ENCODE assay signal across 15 cellular contexts in genomic region chr10:11148638-11149037, GRCh38.
DNase-seq lines count a peak whose midpoint lies in the region; ATAC-seq, FAIRE-seq and TF ChIP-seq lines count a peak whose summit lies in the region.
"Had no signal": no experiment of that assay in that cellular context is flagged by ENCODE, and none has a peak within 500 bp of the region (broad histone marks: within the 10 kb centered on the region; RNA-seq: fewer than 3 reads in every experiment).

No MANE protein-coding gene starts in this region.

- H3K36me3 Mint-ChIP-seq in activated naive CD8-positive, alpha-beta T cell treated with anti-CD3 and anti-CD28 coated beads, Interleukin-2, amount 10 ng/mL, durations not matched to agents 7 days and 5 days, result no peaks in the 10 kb centered on the region

- H2BK5ac ChIP-seq in trophoblast cell (ENCODE audit: low read depth, low read length, poor library complexity), result no peak overlapping the region

- H3K9me3 ChIP-seq in BLaER1 (no peaks in the 10 kb centered on the region), SJCRH30 (replicated peaks) (no peaks in the 10 kb centered on the region), trophoblast cell (ENCODE audit: insufficient read depth, low read depth, low read length) (no peaks in the 10 kb centered on the region)
- H3K9me3 ChIP-seq: BE2C, MG63, vagina had no signal

- POLR2A ChIA-PET in activated naive CD8-positive, alpha-beta T cell treated with anti-CD3 and anti-CD28 coated beads, Interleukin-2, amount 10 ng/mL, durations not matched to agents 7 days and 5 days (lab: Charles Lee), result interaction anchor here (1.0 to 13.8 kb wide), 4 partner anchors 8 to 103 kb away, joined by 3 to 996 read pairs (median 23); no protein-coding TSS in a partner anchor

- H4K12ac ChIP-seq in trophoblast cell (ENCODE audit: low read depth, low read length), result no peak overlapping the region

- no peak overlapping the region for H3K23ac ChIP-seq in trophoblast cell (ENCODE audit: low read length)

- no peak overlapping the region for H3K14ac ChIP-seq in trophoblast cell (ENCODE audit: low read length)

- H3K4me1 ChIP-seq in BLaER1, result peaks cover 75% of the 10 kb centered on the region
- peaks cover 19% of the 10 kb centered on the region for H3K4me1 ChIP-seq in SJCRH30
- no peaks in the 10 kb centered on the region for H3K4me1 ChIP-seq in trophoblast cell (ENCODE audit: control insufficient read depth in 1 of 2, insufficient read depth in 2 of 2, low read length in 2 of 2)
- H3K4me1 ChIP-seq: BE2C, parathyroid adenoma had no signal

- peaks cover 85% of the 10 kb centered on the region for H3K4me1 Mint-ChIP-seq in activated naive CD8-positive, alpha-beta T cell treated with anti-CD3 and anti-CD28 coated beads, Interleukin-2, amount 10 ng/mL, durations not matched to agents 7 days and 5 days

- H3K18ac ChIP-seq in trophoblast cell (ENCODE audit: low read length), result no peak overlapping the region

- FAIRE-seq in GM12891 (lab: Jason Lieb, UNC), result peak; percentile 20

- no peak overlapping the region for H3K4me3 ChIP-seq in BLaER1
- H3K4me3 ChIP-seq in SJCRH30, result no peak overlapping the region
- H3K4me3 ChIP-seq in trophoblast cell (ENCODE audit: low read depth, low read length), result no peak overlapping the region
- H3K4me3 ChIP-seq: MG63, vagina had no signal

- H3K27ac Mint-ChIP-seq in activated naive CD8-positive, alpha-beta T cell treated with anti-CD3 and anti-CD28 coated beads, Interleukin-2, amount 10 ng/mL, durations not matched to agents 7 days and 5 days, result peak overlapping the region; percentile 98
- H3K27ac Mint-ChIP-seq: HFFc6 had no signal

- H4K8ac ChIP-seq in trophoblast cell (ENCODE audit: low read depth, low read length), result no peak overlapping the region

- no CpG with 5 or more reads among the region's 2 CpGs for WGBS in trophoblast cell (ENCODE audit: extremely low coverage, insufficient coverage, insufficient read length)

- H3K4me2 ChIP-seq in BLaER1, result peak overlapping the region; percentile 83
- H3K4me2 ChIP-seq in trophoblast cell (ENCODE audit: low read length), result no peak overlapping the region

- peak overlapping the region; percentile 91 for H3K4me3 Mint-ChIP-seq in activated naive CD8-positive, alpha-beta T cell treated with anti-CD3 and anti-CD28 coated beads, Interleukin-2, amount 10 ng/mL, durations not matched to agents 7 days and 5 days
- H3K4me3 Mint-ChIP-seq: HFFc6 had no signal

- H3K36me3 ChIP-seq in BLaER1, result no peaks in the 10 kb centered on the region
- H3K36me3 ChIP-seq in SJCRH30, result no peaks in the 10 kb centered on the region; the same call in 1 of the 2 replicates
- no peaks in the 10 kb centered on the region for H3K36me3 ChIP-seq in trophoblast cell (ENCODE audit: control insufficient read depth in 1 of 2, insufficient read depth in 2 of 2, low read length in 2 of 2)
- H3K36me3 ChIP-seq: BE2C, MG63, vagina had no signal

- H3K9me3 Mint-ChIP-seq in activated naive CD8-positive, alpha-beta T cell treated with anti-CD3 and anti-CD28 coated beads, Interleukin-2, amount 10 ng/mL, durations not matched to agents 7 days and 5 days, result no peaks in the 10 kb centered on the region
- H3K9me3 Mint-ChIP-seq: HFFc6 had no signal

- H3K27me3 Mint-ChIP-seq in activated naive CD8-positive, alpha-beta T cell treated with anti-CD3 and anti-CD28 coated beads, Interleukin-2, amount 10 ng/mL, durations not matched to agents 7 days and 5 days, result no peaks in the 10 kb centered on the region

- no peaks in the 10 kb centered on the region for H4K20me1 ChIP-seq in BLaER1

- H2AK5ac ChIP-seq in trophoblast cell (ENCODE audit: low read length), result no peak overlapping the region

- TF ChIP-seq POLR2A in GM12891 (IDR thresholded peaks at IDR 0.05; ENCODE audit: low read depth, low read length), result no peak

- no peak overlapping the region for H2BK120ac ChIP-seq in trophoblast cell (ENCODE audit: insufficient read depth, low read length, poor library complexity)

- H3K27me3 ChIP-seq in BLaER1, result no peaks in the 10 kb centered on the region
- H3K27me3 ChIP-seq in SJCRH30, result no peaks in the 10 kb centered on the region
- H3K27me3 ChIP-seq in trophoblast cell (ENCODE audit: insufficient read depth, low read length), result no peaks in the 10 kb centered on the region
- H3K27me3 ChIP-seq: BE2C, MG63, vagina had no signal

- no peak for ATAC-seq in activated naive CD8-positive, alpha-beta T cell treated with anti-CD3 and anti-CD28 coated beads, Interleukin-2, amount 10 ng/mL, durations not matched to agents 7 days and 5 days (ENCODE audit: low read depth)
- no peak for ATAC-seq in GM18517 (IDR thresholded peaks at IDR 0.05; ENCODE audit: unreplicated experiment)

- no peak overlapping the region for H2BK12ac ChIP-seq in trophoblast cell (ENCODE audit: low read length)

- H2AFZ ChIP-seq in trophoblast cell (ENCODE audit: insufficient read depth, low read length, poor library complexity), result no peak overlapping the region
- H2AFZ ChIP-seq: parathyroid adenoma had no signal

- no peak overlapping the region for H4K91ac ChIP-seq in trophoblast cell (ENCODE audit: low read depth, low read length)

- DNase-seq in GM12891 (ENCODE audit: insufficient read length, low spot score), result no peak
- DNase-seq in activated naive CD8-positive, alpha-beta T cell treated with anti-CD3 and anti-CD28 coated beads, Interleukin-2, amount 10 ng/mL, durations not matched to agents 7 days and 5 days, result no peak
- peak; percentile 76 for DNase-seq in mucosa of gallbladder (ENCODE audit: low spot score)
- no peak for DNase-seq in NCI-H526 (lab: John Stamatoyannopoulos, UW)
- DNase-seq in SJCRH30, result no peak
- no peak for DNase-seq in trophoblast cell
- DNase-seq: BE2C; HFFc6; mesenchymal stem cell; MG63; NK-92 treated with Interleukin-12 subunit alpha and Interleukin-12 subunit beta, amount 100 ng/mL, for 24 hours had no signal

- H3K27ac ChIP-seq in BLaER1 (no peak overlapping the region), SJCRH30 (no peak overlapping the region), trophoblast cell (ENCODE audit: low read depth, low read length) (no peak overlapping the region)
- H3K27ac ChIP-seq: parathyroid adenoma, vagina had no signal

- H3K9ac ChIP-seq in BLaER1 (no peak overlapping the region), trophoblast cell (ENCODE audit: low read length) (no peak overlapping the region)
- H3K9ac ChIP-seq: parathyroid adenoma had no signal

- no peak overlapping the region for H3K4ac ChIP-seq in trophoblast cell (ENCODE audit: low read depth, low read length)

- H3K79me1 ChIP-seq in trophoblast cell (ENCODE audit: low read length), result no peaks in the 10 kb centered on the region

- no peaks in the 10 kb centered on the region for H3K79me2 ChIP-seq in trophoblast cell (ENCODE audit: control insufficient read depth, insufficient read depth, low read length, poor library complexity)
- H3K79me2 ChIP-seq: parathyroid adenoma had no signal

TF ChIP-seq in GM12891, 5 proteins besides CTCF, POLR2A, EP300 and RAD21:
- TF ChIP-seq POLR2AphosphoS5 (IDR thresholded peaks at IDR 0.05; ENCODE audit: low read depth, low read length) (no peak), POU2F2 (IDR thresholded peaks at IDR 0.05; ENCODE audit: low read depth, low read length) (no peak), TAF1 (IDR thresholded peaks at IDR 0.05; ENCODE audit: low read depth, low read length) (no peak), SPI1 (IDR thresholded peaks at IDR 0.05; ENCODE audit: low read depth, low read length) (no peak)
